In the genomic region with DNA sequence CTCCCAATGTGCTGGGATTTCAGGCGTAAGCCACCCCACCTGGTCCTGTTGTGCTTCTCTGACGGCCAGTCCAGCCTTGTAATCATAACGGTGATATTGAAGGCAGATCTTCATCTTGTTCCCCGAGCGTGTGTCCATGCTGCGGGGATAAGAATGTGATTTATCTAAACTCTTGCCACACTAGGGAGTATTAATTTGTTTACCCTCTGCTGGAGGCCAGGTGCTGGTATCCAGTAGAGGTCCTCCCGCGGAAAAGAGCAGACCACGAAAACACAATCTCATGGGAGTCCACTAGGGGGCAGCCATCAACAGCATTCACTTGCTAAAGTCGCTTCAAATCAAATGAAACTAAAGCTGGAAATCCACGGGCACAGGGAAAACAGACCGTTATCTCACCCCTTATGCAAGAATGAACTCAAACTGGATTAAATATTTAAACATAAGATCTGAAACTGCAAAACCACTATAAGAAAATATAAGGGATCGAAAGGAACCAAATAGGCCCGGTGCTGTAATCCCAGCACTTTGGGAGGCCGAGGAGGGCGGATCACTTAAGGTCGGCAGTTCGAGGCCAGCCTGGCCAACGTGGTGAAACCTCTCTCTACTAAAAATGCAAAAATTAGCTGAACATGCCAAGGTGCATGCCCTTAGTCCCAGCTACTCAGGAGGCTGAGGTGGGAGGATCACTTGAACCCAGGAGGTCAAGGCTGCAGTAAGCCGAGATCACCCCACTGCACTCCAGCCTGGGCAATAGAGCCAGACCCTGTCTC, we compare ENCODE assay signal across 8 cellular contexts. TPM values are rescaled to one million over a fixed set of nuclear protein-coding genes. Genes with fewer than 3 reads are reported as not detected.
DNase-seq lines count a peak whose midpoint lies in the region; ATAC-seq and TF ChIP-seq lines count a peak whose summit lies in the region.

No MANE protein-coding gene starts in this region.

- H3K27me3 ChIP-seq in WERI-Rb-1 (ENCODE audit: insufficient read depth, low read depth, severe bottlenecking) = no peaks in the 10 kb centered on the region
- H3K27me3 ChIP-seq in spleen (replicated peaks in 1 of 7) = peaks cover 0 to 8% (median 0%) of the 10 kb centered on the region in 7 donors

- CTCF ChIA-PET in MCF 10A (lab: Yijun Ruan, JAX) = interaction anchor here (0.5 to 4.4 kb wide), 38 partner anchors 8 to 1263 kb away, joined by 3 to 58 read pairs (median 3); partner anchors contain the start of gene RBBP6

- ATAC-seq in GM21447 (IDR thresholded peaks at IDR 0.05; ENCODE audit: unreplicated experiment) = no peak

- H3K36me3 ChIP-seq in WERI-Rb-1 (no peaks in the 10 kb centered on the region), spleen (no peaks in the 10 kb centered on the region)

- H3K9me3 ChIP-seq in WERI-Rb-1 (ENCODE audit: severe bottlenecking) (no peaks in the 10 kb centered on the region), spleen (no peaks in the 10 kb centered on the region)

- DNase-seq in activated gamma-delta T cell treated with Interleukin-2 at 50 U/mL for 16 hours = peak; percentile 72
- DNase-seq in activated gamma-delta T cell (lab: John Stamatoyannopoulos, UW) = no peak
- peak; percentile 90 for DNase-seq in NCI-H2227 (lab: John Stamatoyannopoulos, UW; ENCODE audit: unreplicated experiment)
- peak; percentile 89 for DNase-seq in WERI-Rb-1
- DNase-seq in MCF 10A (ENCODE audit: unreplicated experiment) = peak; percentile 86
- peak; percentile 81 for DNase-seq in iPS-NIHi7 (ENCODE audit: extremely low spot score)
- peak; percentile 81 for DNase-seq in spleen

- peaks cover 6% of the 10 kb centered on the region for H3K4me1 Mint-ChIP-seq in MCF 10A (ENCODE audit: insufficient read depth, unreplicated experiment)

- H3K36me3 Mint-ChIP-seq in MCF 10A (ENCODE audit: insufficient read depth, unreplicated experiment) = no peaks in the 10 kb centered on the region

- H3K4me3 Mint-ChIP-seq in MCF 10A (ENCODE audit: unreplicated experiment) = peak overlapping the region; percentile 39

- no peak overlapping the region for H3K27ac ChIP-seq in WERI-Rb-1
- H3K27ac ChIP-seq in spleen = no peak overlapping the region

- TF ChIP-seq POLR2A in spleen (IDR thresholded peaks at IDR 0.05) = no peak

- no TSS peak for BruUV-seq in MCF 10A (replicated peaks; lab: Mats Ljungman, UMichigan)

- peak; percentile 84 for TF ChIP-seq CTCF in WERI-Rb-1 (IDR thresholded peaks at IDR 0.05; ENCODE audit: low read depth, low read length)
- TF ChIP-seq CTCF in MCF 10A (IDR thresholded peaks at IDR 0.05; ENCODE audit: unreplicated experiment) = peak; percentile 87
- peak; percentile 58 to 86 (median 79) for TF ChIP-seq CTCF in spleen (IDR thresholded peaks at IDR 0.05 in 8 of 11, conservative IDR thresholded peaks at IDR 0.05 in 3 of 11)

- H3K4me3 ChIP-seq in WERI-Rb-1 (ENCODE audit: low read depth, low read length) = no peak overlapping the region
- H3K4me3 ChIP-seq in spleen = peak overlapping the region in 2 of 8 donors; percentile 23 to 52

- intact Hi-C loops in MCF 10A (cut with micrococcal nuclease) = loop anchor here (1.0 to 5.0 kb wide), 3 partner anchors 22 to 710 kb away; partner anchors contain the start of gene RBBP6
- intact Hi-C loops in spleen (cut with DNase I; ENCODE audit: low total_unique reads) = no loop called here

- no peaks in the 10 kb centered on the region for H3K9me3 Mint-ChIP-seq in MCF 10A (ENCODE audit: unreplicated experiment)

- POLR2A ChIA-PET in MCF 10A (lab: Yijun Ruan, JAX) = interaction anchor here (0.6 to 1.8 kb wide), 7 partner anchors 9 to 232 kb away, joined by 3 to 13 read pairs (median 4); partner anchors contain the start of gene RBBP6

- no peak overlapping the region for H3K27ac Mint-ChIP-seq in MCF 10A (ENCODE audit: low read depth, unreplicated experiment)

- H3K27me3 Mint-ChIP-seq in MCF 10A (ENCODE audit: insufficient read depth, unreplicated experiment) = no peaks in the 10 kb centered on the region

- WGBS in spleen, 5 donors = 31 to 41% (median 36%) methylated on average over 20 of the region's 20 CpGs

- peaks cover 0 to 10% (median 9%) of the 10 kb centered on the region in 6 donors for H3K4me1 ChIP-seq in spleen

RNA-seq across cellular contexts. Expression of gene RBBP6, which starts 22.3 kb away (rescaled TPM):
- 50.1 and 57.3 TPM in 2 replicates for total RNA-seq in MCF 10A (2022)
- total RNA-seq in spleen = 10 to 100 TPM; 63.5 to 83.9 (median 72.7) TPM
- 10 to 100 TPM; 34.3 to 39.1 (median 34.7) TPM for polyA plus RNA-seq in spleen
